ENCODE assay signal across 1 cellular context in genomic region chr17:68290955-68291835, GRCh38.
TF ChIP-seq lines count a peak whose summit lies in the region.

Gene ARSG, plus strand, starts transcription at chr17:68291495. Its CDS starts 15,999 bp downstream, at chr17:68307494.
Gene SLC16A6, minus strand, starts transcription at chr17:68291127. Its CDS starts 12,807 bp downstream, at chr17:68278320.

TF ChIP-seq in K562, 482 proteins besides CTCF, POLR2A, EP300 and RAD21 (continued from another document and continues in another):
- no peak for TF ChIP-seq GTF3C2 (IDR thresholded peaks at IDR 0.05; ENCODE audit: borderline replicate concordance, extremely low read depth, insufficient read length)
- peak; percentile 88 for TF ChIP-seq KLF16 (IDR thresholded peaks at IDR 0.05)
- TF ChIP-seq ATF6 (CRISPR knock-in tag; IDR thresholded peaks at IDR 0.05): no peak
- no peak for TF ChIP-seq NR0B1 (IDR thresholded peaks at IDR 0.05; ENCODE audit: partially characterized antibody)
- TF ChIP-seq BMI1 (IDR thresholded peaks at IDR 0.05; ENCODE audit: low read length): no peak
- no peak for TF ChIP-seq ZBTB17 (CRISPR knock-in tag; IDR thresholded peaks at IDR 0.05)
- TF ChIP-seq RHOXF2B (CRISPR knock-in tag; conservative IDR thresholded peaks at IDR 0.05): no peak
- no peak for TF ChIP-seq HDAC8 (tag; IDR thresholded peaks at IDR 0.05)
- TF ChIP-seq ZKSCAN8 (CRISPR knock-in tag; IDR thresholded peaks at IDR 0.05): peak; percentile 67; the same call in 1 of the 2 replicates
- TF ChIP-seq ELF2 (CRISPR knock-in tag; IDR thresholded peaks at IDR 0.05): no peak
- TF ChIP-seq, protein P1, sequence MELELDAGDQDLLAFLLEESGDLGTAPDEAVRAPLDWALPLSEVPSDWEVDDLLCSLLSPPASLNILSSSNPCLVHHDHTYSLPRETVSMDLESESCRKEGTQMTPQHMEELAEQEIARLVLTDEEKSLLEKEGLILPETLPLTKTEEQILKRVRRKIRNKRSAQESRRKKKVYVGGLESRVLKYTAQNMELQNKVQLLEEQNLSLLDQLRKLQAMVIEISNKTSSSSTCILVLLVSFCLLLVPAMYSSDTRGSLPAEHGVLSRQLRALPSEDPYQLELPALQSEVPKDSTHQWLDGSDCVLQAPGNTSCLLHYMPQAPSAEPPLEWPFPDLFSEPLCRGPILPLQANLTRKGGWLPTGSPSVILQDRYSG (tag; conservative IDR thresholded peaks at IDR 0.05; ENCODE audit: low read depth): no peak
- TF ChIP-seq ZNF316 (IDR thresholded peaks at IDR 0.05): no peak
- no peak for TF ChIP-seq KAT2B (IDR thresholded peaks at IDR 0.05; ENCODE audit: low read depth, low read length)
- peak; percentile 57; the same call in 1 of the 2 replicates for TF ChIP-seq RB1 (IDR thresholded peaks at IDR 0.05; ENCODE audit: low read depth)
- TF ChIP-seq DMBX1 (CRISPR knock-in tag; IDR thresholded peaks at IDR 0.05; ENCODE audit: borderline replicate concordance): peak; percentile 54; the same call in 1 of the 2 replicates
- TF ChIP-seq ZNF407 (IDR thresholded peaks at IDR 0.05; ENCODE audit: low read depth): no peak
- no peak for TF ChIP-seq ADNP (tag; IDR thresholded peaks at IDR 0.05)
- TF ChIP-seq ATF4 (CRISPR knock-in tag; IDR thresholded peaks at IDR 0.05): no peak
- TF ChIP-seq, protein P2, sequence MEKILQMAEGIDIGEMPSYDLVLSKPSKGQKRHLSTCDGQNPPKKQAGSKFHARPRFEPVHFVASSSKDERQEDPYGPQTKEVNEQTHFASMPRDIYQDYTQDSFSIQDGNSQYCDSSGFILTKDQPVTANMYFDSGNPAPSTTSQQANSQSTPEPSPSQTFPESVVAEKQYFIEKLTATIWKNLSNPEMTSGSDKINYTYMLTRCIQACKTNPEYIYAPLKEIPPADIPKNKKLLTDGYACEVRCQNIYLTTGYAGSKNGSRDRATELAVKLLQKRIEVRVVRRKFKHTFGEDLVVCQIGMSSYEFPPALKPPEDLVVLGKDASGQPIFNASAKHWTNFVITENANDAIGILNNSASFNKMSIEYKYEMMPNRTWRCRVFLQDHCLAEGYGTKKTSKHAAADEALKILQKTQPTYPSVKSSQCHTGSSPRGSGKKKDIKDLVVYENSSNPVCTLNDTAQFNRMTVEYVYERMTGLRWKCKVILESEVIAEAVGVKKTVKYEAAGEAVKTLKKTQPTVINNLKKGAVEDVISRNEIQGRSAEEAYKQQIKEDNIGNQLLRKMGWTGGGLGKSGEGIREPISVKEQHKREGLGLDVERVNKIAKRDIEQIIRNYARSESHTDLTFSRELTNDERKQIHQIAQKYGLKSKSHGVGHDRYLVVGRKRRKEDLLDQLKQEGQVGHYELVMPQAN (IDR thresholded peaks at IDR 0.05; ENCODE audit: borderline replicate concordance): no peak
- TF ChIP-seq ZNF121 (CRISPR knock-in tag; conservative IDR thresholded peaks at IDR 0.05): no peak
- TF ChIP-seq HIVEP1 (CRISPR knock-in tag; IDR thresholded peaks at IDR 0.05): no peak
- no peak for TF ChIP-seq ZNF551 (CRISPR knock-in tag; IDR thresholded peaks at IDR 0.05)
- TF ChIP-seq GABPB1 (CRISPR knock-in tag; IDR thresholded peaks at IDR 0.05): no peak
- TF ChIP-seq E2F6 (IDR thresholded peaks at IDR 0.05; ENCODE audit: borderline replicate concordance in 1 of 2, extremely low read depth in 1 of 2, insufficient read depth in 1 of 2, insufficient read length in 1 of 2, low read depth in 1 of 2, low read length in 1 of 2, poor library complexity in 1 of 2, severe bottlenecking in 1 of 2): peak; percentile 83 to 97
- TF ChIP-seq HMGN3 (IDR thresholded peaks at IDR 0.05; ENCODE audit: borderline replicate concordance, extremely low read depth, insufficient read length, low read depth, low read length): peak; percentile 24
- TF ChIP-seq GATA2 (CRISPR knock-in tag; IDR thresholded peaks at IDR 0.05): no peak
- TF ChIP-seq ZZZ3 (IDR thresholded peaks at IDR 0.05): no peak
- TF ChIP-seq ZKSCAN3 (CRISPR knock-in tag; IDR thresholded peaks at IDR 0.05): no peak
- TF ChIP-seq VEZF1 (CRISPR knock-in tag; IDR thresholded peaks at IDR 0.05): peak; percentile 82
